Comparison of ENCODE assay signal across 10 cellular contexts in genomic region chr7:44750424-44750823, GRCh38. TPM values are rescaled to one million over a fixed set of nuclear protein-coding genes. Genes with fewer than 3 reads are reported as not detected.
DNase-seq lines count a peak whose midpoint lies in the region; ATAC-seq, FAIRE-seq and TF ChIP-seq lines count a peak whose summit lies in the region.
"Had no signal": no experiment of that assay in that cellular context is flagged by ENCODE, and none has a peak within 500 bp of the region (broad histone marks: within the 10 kb centered on the region; RNA-seq: fewer than 3 reads in every experiment).

No MANE protein-coding gene starts in this region.

- peak; percentile 42 for FAIRE-seq in endothelial cell of umbilical vein (lab: Jason Lieb, UNC)

- no peaks in the 10 kb centered on the region for H3F3A ChIP-seq in smooth muscle cell (ENCODE audit: low read depth)

- H3K9me3 ChIP-seq in OCI-LY3 (ENCODE audit: insufficient read depth, low read length), result no peaks in the 10 kb centered on the region
- no peaks in the 10 kb centered on the region for H3K9me3 ChIP-seq in endothelial cell of umbilical vein (replicated peaks; ENCODE audit: control insufficient read depth, insufficient read depth, low read length)
- no peaks in the 10 kb centered on the region for H3K9me3 ChIP-seq in smooth muscle cell (replicated peaks; ENCODE audit: low read depth)
- H3K9me3 ChIP-seq: sigmoid colon had no signal

- H3K79me2 ChIP-seq in OCI-LY3 (ENCODE audit: low read length) (peaks cover 66% of the 10 kb centered on the region), endothelial cell of umbilical vein (ENCODE audit: control insufficient read depth, insufficient read depth, low read length) (peaks cover 53% of the 10 kb centered on the region), smooth muscle cell (ENCODE audit: low read depth) (peaks cover 47% of the 10 kb centered on the region)

- intact Hi-C loops in endothelial cell of umbilical vein (cut with micrococcal nuclease), result no loop called here

- peak overlapping the region; percentile 81 for H3K27ac Mint-ChIP-seq in activated CD4-positive, alpha-beta T cell treated with anti-CD3 and anti-CD28 coated beads, Interleukin-2, amount 10 ng/mL, durations not matched to agents 7 days and 5 days

- 98% methylated on average over 3 of the region's 3 CpGs for WGBS in smooth muscle cell (ENCODE audit: low lambda C conversion rate)

- H4K20me1 ChIP-seq in OCI-LY3 (ENCODE audit: insufficient read depth, low read length), result peaks cover 52% of the 10 kb centered on the region
- no peaks in the 10 kb centered on the region for H4K20me1 ChIP-seq in endothelial cell of umbilical vein (replicated peaks; ENCODE audit: control insufficient read depth, extremely low read depth, insufficient read depth, low read length)
- H4K20me1 ChIP-seq in smooth muscle cell (ENCODE audit: low read depth), result peaks cover 51% of the 10 kb centered on the region

- H2AFZ ChIP-seq in OCI-LY3 (ENCODE audit: low read depth, low read length) (no peak overlapping the region), endothelial cell of umbilical vein (ENCODE audit: low read depth, low read length) (no peak overlapping the region), smooth muscle cell (ENCODE audit: low read depth) (no peak overlapping the region)

- no peaks in the 10 kb centered on the region for H3K9me3 Mint-ChIP-seq in activated CD4-positive, alpha-beta T cell treated with anti-CD3 and anti-CD28 coated beads, Interleukin-2, amount 10 ng/mL, durations not matched to agents 7 days and 5 days

- peak overlapping the region; percentile 81 for H3K4me3 Mint-ChIP-seq in activated CD4-positive, alpha-beta T cell treated with anti-CD3 and anti-CD28 coated beads, Interleukin-2, amount 10 ng/mL, durations not matched to agents 7 days and 5 days

- dilution Hi-C loops in endothelial cell of umbilical vein (cut with MboI; ENCODE audit: extremely low pct_ligation_motif_present, low sequenced_read_pairs), result no loop called here

- ATAC-seq in HG02610 (IDR thresholded peaks at IDR 0.05; ENCODE audit: unreplicated experiment), result no peak

- CTCF ChIA-PET in activated CD4-positive, alpha-beta T cell treated with anti-CD3 and anti-CD28 coated beads, Interleukin-2, amount 10 ng/mL, durations not matched to agents 7 days and 5 days (lab: Charles Lee), result interaction anchor here (1.2 kb wide), 1 partner anchor 41 kb away, joined by 3 read pairs; no protein-coding TSS in a partner anchor
- CTCF ChIA-PET in endothelial cell of umbilical vein (lab: Charles Lee), result interaction anchor here (1.3 kb wide), 1 partner anchor 97 kb away, joined by 3 read pairs; the partner anchor contains the start of gene H2AZ2

- POLR2A ChIA-PET in activated CD4-positive, alpha-beta T cell treated with anti-CD3 and anti-CD28 coated beads, Interleukin-2, amount 10 ng/mL, durations not matched to agents 7 days and 5 days (lab: Charles Lee), result interaction anchor here (0.6 to 1.4 kb wide), 2 partner anchors 22 to 144 kb away, joined by 5 to 6 read pairs; partner anchors contain the start of gene OGDH
- POLR2A ChIA-PET in endothelial cell of umbilical vein (lab: Charles Lee), result interaction anchor here (1.1 kb wide), 1 partner anchor 111 kb away, joined by 3 read pairs; no protein-coding TSS in a partner anchor

- H3K27me3 ChIP-seq in OCI-LY3 (ENCODE audit: low read depth, low read length) (no peaks in the 10 kb centered on the region), endothelial cell of umbilical vein (ENCODE audit: control insufficient read depth in 2 of 2, insufficient read depth in 2 of 2, low read length in 2 of 2) (no peaks in the 10 kb centered on the region), smooth muscle cell (ENCODE audit: low read depth) (no peaks in the 10 kb centered on the region)
- H3K27me3 ChIP-seq: sigmoid colon had no signal

- no TSS peak for BruUV-seq in endothelial cell of umbilical vein (replicated peaks; lab: Mats Ljungman, UMichigan)

- peak overlapping the region; percentile 91 for H3K4me3 ChIP-seq in OCI-LY3 (ENCODE audit: low read length)
- H3K4me3 ChIP-seq in endothelial cell of umbilical vein (replicated peaks in 1 of 3; ENCODE audit: insufficient read depth in 1 of 3, low read depth in 1 of 3, low read length in 3 of 3), result no peak overlapping the region
- H3K4me3 ChIP-seq in smooth muscle cell, result no peak overlapping the region

- H3K4me1 Mint-ChIP-seq in activated CD4-positive, alpha-beta T cell treated with anti-CD3 and anti-CD28 coated beads, Interleukin-2, amount 10 ng/mL, durations not matched to agents 7 days and 5 days, result peaks cover 46% of the 10 kb centered on the region

- H3K27ac ChIP-seq in OCI-LY3 (ENCODE audit: low read length), result peak overlapping the region; percentile 93
- no peak overlapping the region for H3K27ac ChIP-seq in endothelial cell of umbilical vein (ENCODE audit: insufficient read depth, low read depth, low read length)
- peak overlapping the region; percentile 61 for H3K27ac ChIP-seq in smooth muscle cell (ENCODE audit: low read depth)

- peak overlapping the region; percentile 99 for H3K4me2 ChIP-seq in OCI-LY3 (ENCODE audit: low read length)
- no peak overlapping the region for H3K4me2 ChIP-seq in endothelial cell of umbilical vein (ENCODE audit: insufficient read depth, low read length)
- H3K4me2 ChIP-seq in smooth muscle cell, result peak overlapping the region; percentile 27

- peaks cover 16% of the 10 kb centered on the region for H3K36me3 Mint-ChIP-seq in activated CD4-positive, alpha-beta T cell treated with anti-CD3 and anti-CD28 coated beads, Interleukin-2, amount 10 ng/mL, durations not matched to agents 7 days and 5 days (ENCODE audit: low read depth)

- TF ChIP-seq CTCF in OCI-LY3 (IDR thresholded peaks at IDR 0.05; ENCODE audit: low read depth, low read length), result no peak
- TF ChIP-seq CTCF in endothelial cell of umbilical vein (IDR thresholded peaks at IDR 0.05; ENCODE audit: extremely low read depth in 1 of 2, insufficient read depth in 1 of 2, low read depth in 1 of 2, low read length in 2 of 2), result no peak
- TF ChIP-seq CTCF in smooth muscle cell (IDR thresholded peaks at IDR 0.05; ENCODE audit: borderline replicate concordance, insufficient read depth, poor library complexity, severe bottlenecking), result no peak

- peak overlapping the region; percentile 86 for H3K9ac ChIP-seq in OCI-LY3 (ENCODE audit: low read length)
- no peak overlapping the region for H3K9ac ChIP-seq in endothelial cell of umbilical vein (replicated peaks; ENCODE audit: extremely low read depth, insufficient read depth, low read length)
- peak overlapping the region; percentile 19 for H3K9ac ChIP-seq in smooth muscle cell (ENCODE audit: low read depth)

- H3K9me1 ChIP-seq in endothelial cell of umbilical vein (replicated peaks; ENCODE audit: control insufficient read depth, extremely low read depth, insufficient read depth, low read length), result no peaks in the 10 kb centered on the region

- no peaks in the 10 kb centered on the region for H3K27me3 Mint-ChIP-seq in activated CD4-positive, alpha-beta T cell treated with anti-CD3 and anti-CD28 coated beads, Interleukin-2, amount 10 ng/mL, durations not matched to agents 7 days and 5 days

- DNase-seq in activated CD4-positive, alpha-beta T cell treated with anti-CD3 and anti-CD28 coated beads, Interleukin-2, amount 10 ng/mL, durations not matched to agents 7 days and 5 days, result no peak
- DNase-seq in activated CD4-positive, alpha-beta T cell treated with anti-CD3 and anti-CD28 coated beads, Interleukin-2, amount 50 U/mL, for 48 hours, result no peak
- DNase-seq in endothelial cell of umbilical vein (ENCODE audit: low read depth, low spot score), result no peak
- no peak for DNase-seq in smooth muscle cell (lab: John Stamatoyannopoulos, UW; ENCODE audit: unreplicated experiment)
- no peak for DNase-seq in SW480 (ENCODE audit: low spot score)
- DNase-seq in NCI-H2107 (lab: John Stamatoyannopoulos, UW), result no peak
- DNase-seq: NCI-H1694, sigmoid colon had no signal

- TF ChIP-seq POLR2A in endothelial cell of umbilical vein (IDR thresholded peaks at IDR 0.05; ENCODE audit: low read depth, low read length), result no peak

- H3K36me3 ChIP-seq in OCI-LY3 (replicated peaks; ENCODE audit: low read depth, low read length), result peaks cover 22% of the 10 kb centered on the region
- peaks cover 0 to 6% of the 10 kb centered on the region in 2 experiments for H3K36me3 ChIP-seq in endothelial cell of umbilical vein (ENCODE audit: control insufficient read depth in 2 of 2, extremely low read depth in 1 of 2, insufficient read depth in 2 of 2, low read length in 2 of 2)
- no peaks in the 10 kb centered on the region for H3K36me3 ChIP-seq in smooth muscle cell (ENCODE audit: low read depth)
- H3K36me3 ChIP-seq: sigmoid colon had no signal

- H3K4me1 ChIP-seq in OCI-LY3 (ENCODE audit: low read length) (peaks cover 41% of the 10 kb centered on the region), endothelial cell of umbilical vein (ENCODE audit: control insufficient read depth, extremely low read depth, insufficient read depth, low read length) (peaks cover 14% of the 10 kb centered on the region), smooth muscle cell (ENCODE audit: low read depth) (peaks cover 13% of the 10 kb centered on the region)

RNA-seq across cellular contexts. Expression of gene ZMIZ2, which starts 1.8 kb away (rescaled TPM):
- total RNA-seq in activated CD4-positive, alpha-beta T cell treated with anti-CD3 and anti-CD28 coated beads, Interleukin-2, amount 10 ng/mL, durations not matched to agents 7 days and 5 days, result 100 to 1,000 TPM in 1 of 2 experiments, 10 to 100 TPM in 1; 98.6 to 100 TPM
- total RNA-seq in endothelial cell of umbilical vein, result 87.5 and 88.6 TPM in 2 replicates
- 30.6 and 37.6 TPM in 2 replicates for polyA plus RNA-seq in endothelial cell of umbilical vein
- 11.5 and 13.4 TPM in 2 replicates for polyA plus RNA-seq in endothelial cell of umbilical vein (2011; cell fraction: cytosol; rRNA removed)
- polyA plus RNA-seq in endothelial cell of umbilical vein (2011; cell fraction: nucleus; rRNA removed), result 135 and 170 TPM in 2 replicates
- polyA plus RNA-seq in endothelial cell of umbilical vein (2012), result 40.0 and 70.2 TPM in 2 replicates
- polyA minus RNA-seq in endothelial cell of umbilical vein, result 29.5 and 32.5 TPM in 2 replicates
- 11.8 TPM for polyA minus RNA-seq in endothelial cell of umbilical vein (2011; cell fraction: cytosol; rRNA and poly(A)+ RNA removed)
- polyA minus RNA-seq in endothelial cell of umbilical vein (2011; cell fraction: nucleus; rRNA and poly(A)+ RNA removed), result 62.5 and 77.2 TPM in 2 replicates
- 5.7 and 8.8 TPM in 2 replicates for total RNA-seq in smooth muscle cell
- polyA plus RNA-seq in smooth muscle cell, result 17.2 and 34.8 TPM in 2 replicates

RNA-seq across cellular contexts. Expression of gene PPIA, which starts 46.1 kb away (rescaled TPM):
- total RNA-seq in activated CD4-positive, alpha-beta T cell treated with anti-CD3 and anti-CD28 coated beads, Interleukin-2, amount 10 ng/mL, durations not matched to agents 7 days and 5 days, result 1,000 to 10,000 TPM; 1,993 to 2,183 TPM
- total RNA-seq in endothelial cell of umbilical vein (2,542 and 2,602 TPM in 2 replicates), smooth muscle cell (3,153 and 3,434 TPM in 2 replicates)
- polyA plus RNA-seq in endothelial cell of umbilical vein (4,328 and 5,159 TPM in 2 replicates), smooth muscle cell (2,853 and 2,990 TPM in 2 replicates)
- polyA plus RNA-seq in endothelial cell of umbilical vein (2011; cell fraction: cytosol; rRNA removed), result 6,306 and 6,778 TPM in 2 replicates
- polyA plus RNA-seq in endothelial cell of umbilical vein (2011; cell fraction: nucleus; rRNA removed), result 2,365 and 2,568 TPM in 2 replicates
- 2,438 and 3,460 TPM in 2 replicates for polyA plus RNA-seq in endothelial cell of umbilical vein (2012)
- 1,934 and 2,592 TPM in 2 replicates for polyA minus RNA-seq in endothelial cell of umbilical vein
- 785 TPM for polyA minus RNA-seq in endothelial cell of umbilical vein (2011; cell fraction: cytosol; rRNA and poly(A)+ RNA removed)
- polyA minus RNA-seq in endothelial cell of umbilical vein (2011; cell fraction: nucleus; rRNA and poly(A)+ RNA removed), result 303 and 436 TPM in 2 replicates
